ENCODE assay signal across 9 cellular contexts in the genomic region with DNA sequence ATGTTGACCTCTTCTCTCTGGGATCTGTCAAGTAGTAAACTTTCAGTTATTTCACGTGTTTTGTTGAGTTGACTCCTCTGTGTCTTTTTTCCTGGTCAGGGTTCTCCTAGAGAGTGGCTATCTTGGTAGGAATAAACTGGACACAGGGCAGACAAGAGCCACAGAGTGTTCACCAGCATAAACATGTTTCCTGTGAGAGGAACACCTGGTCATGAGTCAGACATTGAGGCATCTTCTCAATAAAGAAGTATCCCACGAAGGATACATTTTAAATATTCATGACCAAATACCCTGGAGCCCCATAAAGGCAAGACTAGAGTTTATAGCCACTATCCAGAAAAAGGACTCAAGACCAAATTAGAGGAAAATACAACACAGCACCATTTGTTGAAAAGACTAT.
"Had no signal": no experiment of that assay in that cellular context is flagged by ENCODE, and none has a peak within 500 bp of the region (broad histone marks: within the 10 kb centered on the region; RNA-seq: fewer than 3 reads in every experiment).

No MANE protein-coding gene starts in this region.

- H3K9me3 ChIP-seq: HAP-1 had no signal

- H3K4me3 ChIP-seq: GM23248, GM23338, HAP-1 had no signal

- H3K36me3 ChIP-seq: HAP-1 had no signal

- DNase-seq: GM23248, GOT3, H7, H9, HCEC 1CT, HFFc6 had no signal

- H3K4me1 ChIP-seq: HAP-1 had no signal

- H3K27ac ChIP-seq: GM23248 had no signal

- ATAC-seq: GM23338, HCT116 had no signal
